ENCODE assay signal across 22 cellular contexts in genomic region chrX:110170029-110170428, GRCh38.
"Had no signal": no experiment of that assay in that cellular context is flagged by ENCODE, and none has a peak within 500 bp of the region (broad histone marks: within the 10 kb centered on the region; RNA-seq: fewer than 3 reads in every experiment).

No MANE protein-coding gene starts in this region.

- DNase-seq: colonic mucosa; dermis blood vessel endothelial cell; dorsolateral prefrontal cortex; effector CD4-positive, alpha-beta T cell; effector CD8-positive, alpha-beta T cell; effector memory CD4-positive, alpha-beta T cell; effector memory CD8-positive, alpha-beta T cell; erythroblast; esophagus squamous epithelium; foreskin fibroblast; foreskin keratinocyte; foreskin melanocyte; gastrocnemius medialis; glutamatergic neuron; head of caudate nucleus; heart left ventricle; heart right ventricle had no signal

- H3K27ac Mint-ChIP-seq: dendritic cell treated with granulocyte-macrophage colony-stimulating factor and Interleukin-4, amounts not matched to agents 40 ng/mL and 50 ng/mL, for 4 days had no signal

- H3K4me3 ChIP-seq: colonic mucosa, coronary artery, dorsolateral prefrontal cortex, esophagus muscularis mucosa, esophagus squamous epithelium, gastrocnemius medialis, gastroesophageal sphincter, heart left ventricle, heart right ventricle had no signal

- H3K4me3 Mint-ChIP-seq: dendritic cell treated with granulocyte-macrophage colony-stimulating factor and Interleukin-4, amounts not matched to agents 40 ng/mL and 50 ng/mL, for 4 days; effector memory CD8-positive, alpha-beta T cell had no signal

- H3K27ac ChIP-seq: colonic mucosa, coronary artery, dorsolateral prefrontal cortex, epithelial cell of prostate, esophagus muscularis mucosa, esophagus squamous epithelium, foreskin keratinocyte, gastroesophageal sphincter, heart left ventricle, heart right ventricle had no signal

- H3K36me3 ChIP-seq: colonic mucosa, esophagus squamous epithelium, gastrocnemius medialis, heart left ventricle had no signal

- H3K27me3 ChIP-seq: colonic mucosa, esophagus muscularis mucosa, esophagus squamous epithelium, foreskin keratinocyte, gastrocnemius medialis, gastroesophageal sphincter, heart left ventricle had no signal

- H3K4me1 ChIP-seq: colonic mucosa, esophagus muscularis mucosa, foreskin keratinocyte, gastroesophageal sphincter had no signal

- H3K9me3 Mint-ChIP-seq: dendritic cell treated with granulocyte-macrophage colony-stimulating factor and Interleukin-4, amounts not matched to agents 40 ng/mL and 50 ng/mL, for 4 days; effector memory CD8-positive, alpha-beta T cell had no signal

- H3K27me3 Mint-ChIP-seq: dendritic cell treated with granulocyte-macrophage colony-stimulating factor and Interleukin-4, amounts not matched to agents 40 ng/mL and 50 ng/mL, for 4 days; effector memory CD8-positive, alpha-beta T cell had no signal

- H3K9me3 ChIP-seq: colonic mucosa, esophagus muscularis mucosa, esophagus squamous epithelium, gastrocnemius medialis, gastroesophageal sphincter, heart left ventricle, heart right ventricle had no signal
